Comparison of ENCODE assay signal across 15 cellular contexts in the genomic region with DNA sequence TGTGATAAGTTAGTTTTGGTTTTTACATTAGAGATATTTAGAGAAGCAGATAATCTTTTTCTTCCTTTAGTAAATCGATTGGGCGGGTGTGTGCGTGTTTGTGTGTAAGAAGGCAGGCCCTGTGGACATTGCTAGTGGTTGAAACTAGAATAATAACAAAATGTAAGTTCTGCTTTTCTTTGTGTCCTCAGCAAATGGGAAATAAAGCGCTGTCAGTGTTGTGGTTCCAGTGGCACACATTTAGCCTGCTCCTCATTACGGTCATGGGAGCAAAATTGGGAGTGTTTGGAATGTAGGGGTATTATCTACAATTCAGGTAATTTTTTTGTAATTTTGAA.
"Had no signal": no experiment of that assay in that cellular context is flagged by ENCODE, and none has a peak within 500 bp of the region (broad histone marks: within the 10 kb centered on the region; RNA-seq: fewer than 3 reads in every experiment).

No MANE protein-coding gene starts in this region.

- H3K27ac Mint-ChIP-seq: activated CD8-positive, alpha-beta T cell treated with anti-CD3 and anti-CD28 coated beads for 36 hours; mesothelial cell of epicardium had no signal

- H3K9me3 ChIP-seq: adrenal gland, lower lobe of right lung, thyroid gland had no signal

- H3K27me3 ChIP-seq: adrenal gland, thyroid gland had no signal

- ATAC-seq: activated CD8-positive, alpha-beta T cell treated with anti-CD3 and anti-CD28 coated beads for 36 hours; lower lobe of right lung had no signal

- H3K4me3 Mint-ChIP-seq: activated CD8-positive, alpha-beta T cell treated with anti-CD3 and anti-CD28 coated beads for 36 hours; activated naive CD4-positive, alpha-beta T cell treated with anti-CD3 and anti-CD28 coated beads, Interleukin-2, amount 10 ng/mL, durations not matched to agents 7 days and 5 days; mesothelial cell of epicardium had no signal

- DNase-seq: activated CD8-positive, alpha-beta memory T cell treated with anti-CD3 and anti-CD28 coated beads, Interleukin-2, amount 50 U/mL, for 4 hours; activated CD8-positive, alpha-beta T cell treated with anti-CD3 and anti-CD28 coated beads for 36 hours; activated naive CD4-positive, alpha-beta T cell treated with anti-CD3 and anti-CD28 coated beads, Interleukin-2, amount 10 ng/mL, durations not matched to agents 7 days and 5 days; adrenal gland; central memory CD4-positive, alpha-beta T cell; dermis blood vessel endothelial cell; hypothalamus; lower lobe of right lung; retina; stimulated activated CD4-positive, alpha-beta T cell treated with anti-CD3 and anti-CD28 coated beads, Interleukin-4, amount 100 ng/mL, for 4 hours; T-helper 9 cell; thyroid gland had no signal

- H3K9me3 Mint-ChIP-seq: activated CD8-positive, alpha-beta T cell treated with anti-CD3 and anti-CD28 coated beads for 36 hours; activated naive CD4-positive, alpha-beta T cell treated with anti-CD3 and anti-CD28 coated beads, Interleukin-2, amount 10 ng/mL, durations not matched to agents 7 days and 5 days; mesothelial cell of epicardium had no signal

- H3K27me3 Mint-ChIP-seq: activated CD8-positive, alpha-beta T cell treated with anti-CD3 and anti-CD28 coated beads for 36 hours; activated naive CD4-positive, alpha-beta T cell treated with anti-CD3 and anti-CD28 coated beads, Interleukin-2, amount 10 ng/mL, durations not matched to agents 7 days and 5 days had no signal

- H3K4me3 ChIP-seq: adrenal gland, lower lobe of right lung, thyroid gland had no signal

- H3K4me1 Mint-ChIP-seq: activated naive CD4-positive, alpha-beta T cell treated with anti-CD3 and anti-CD28 coated beads, Interleukin-2, amount 10 ng/mL, durations not matched to agents 7 days and 5 days; mesothelial cell of epicardium had no signal

- H3K27ac ChIP-seq: adrenal gland, lower lobe of right lung, parathyroid adenoma, thyroid gland, VCaP had no signal

- H3K4me1 ChIP-seq: adrenal gland, lower lobe of right lung, parathyroid adenoma, thyroid gland had no signal
